Comparison of ENCODE assay signal across 16 cellular contexts in the genomic region with DNA sequence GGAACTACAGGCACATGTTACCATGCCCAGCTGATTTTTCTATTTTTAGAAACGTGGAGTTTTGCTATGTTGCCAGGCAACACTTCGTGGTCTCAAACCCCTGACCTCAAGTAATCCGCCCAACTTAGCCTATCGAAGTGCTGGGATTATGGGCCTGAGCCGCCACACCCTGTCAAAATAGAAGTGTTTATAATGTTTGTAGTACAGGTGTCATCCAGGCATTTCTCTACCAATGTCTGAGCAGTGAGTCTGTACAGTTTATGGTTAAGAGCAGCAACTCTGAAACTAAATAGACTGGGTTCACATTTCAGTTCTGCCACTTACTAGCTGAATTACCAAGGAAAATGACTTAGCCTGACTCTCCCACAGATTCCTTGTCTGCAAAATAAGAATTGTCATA.
"Had no signal": no experiment of that assay in that cellular context is flagged by ENCODE, and none has a peak within 500 bp of the region (broad histone marks: within the 10 kb centered on the region; RNA-seq: fewer than 3 reads in every experiment).

No MANE protein-coding gene starts in this region.

- H3K27ac Mint-ChIP-seq: activated naive CD4-positive, alpha-beta T cell treated with anti-CD3 and anti-CD28 coated beads for 36 hours; activated T-helper 2 cell treated with anti-CD3 and anti-CD28 coated beads, Interferon-gamma antibody, Interleukin-2, Interleukin-4, amounts not matched to agents 10 μg/mL and 5 μg/mL and 100 μg/mL, durations not matched to agents 14 hours and 24 hours and 36 hours; dendritic cell treated with granulocyte-macrophage colony-stimulating factor and Interleukin-4, amounts not matched to agents 40 ng/mL and 50 ng/mL, for 4 days; effector memory CD8-positive, alpha-beta T cell; nephron; T-helper 2 cell treated with Interferon-gamma antibody and Interleukin-4, amounts not matched to agents 5 μg/mL and 100 μg/mL, for 36 hours had no signal

- H3K9me3 ChIP-seq: prostate gland had no signal

- H3K27ac ChIP-seq: prostate gland, skin epidermis had no signal

- H3K4me1 Mint-ChIP-seq: nephron had no signal

- DNase-seq: activated CD4-positive, alpha-beta T cell treated with anti-CD3 and anti-CD28 coated beads, Interleukin-2, amount 50 U/mL, for 4 hours; activated CD4-positive, CD25-positive, alpha-beta regulatory T cell treated with anti-CD3 and anti-CD28 coated beads, Interleukin-2, amount 50 U/mL, for 72 hours; activated naive CD4-positive, alpha-beta T cell treated with anti-CD3 and anti-CD28 coated beads for 36 hours; effector memory CD8-positive, alpha-beta T cell; head of caudate nucleus; left cardiac atrium; nucleus accumbens; right cardiac atrium; stimulated activated naive CD8-positive, alpha-beta T cell treated with anti-CD3 and anti-CD28 coated beads, Interleukin-15, Interleukin-2, amounts not matched to agents 100 U/mL and 50 U/mL, for 24 hours; trophoblast cell had no signal

- ATAC-seq: effector memory CD8-positive, alpha-beta T cell; left cardiac atrium; right cardiac atrium; stimulated activated naive CD8-positive, alpha-beta T cell treated with anti-CD3 and anti-CD28 coated beads, Interleukin-15, Interleukin-2, amounts not matched to agents 100 U/mL and 50 U/mL, for 24 hours had no signal

- H3K4me3 Mint-ChIP-seq: activated naive CD4-positive, alpha-beta T cell treated with anti-CD3 and anti-CD28 coated beads for 36 hours; dendritic cell treated with granulocyte-macrophage colony-stimulating factor and Interleukin-4, amounts not matched to agents 40 ng/mL and 50 ng/mL, for 4 days; effector memory CD8-positive, alpha-beta T cell; nephron; T-helper 2 cell treated with Interferon-gamma antibody and Interleukin-4, amounts not matched to agents 5 μg/mL and 100 μg/mL, for 36 hours had no signal

- H3K36me3 ChIP-seq: prostate gland had no signal

- H3K4me1 ChIP-seq: prostate gland had no signal

- H3K27me3 Mint-ChIP-seq: dendritic cell treated with granulocyte-macrophage colony-stimulating factor and Interleukin-4, amounts not matched to agents 40 ng/mL and 50 ng/mL, for 4 days; effector memory CD8-positive, alpha-beta T cell had no signal

- H3K4me3 ChIP-seq: prostate gland, skin epidermis had no signal
